19 cellular contexts compared by ENCODE assay signal in genomic region chr11:78361228-78361627, GRCh38. TPM values are rescaled to one million over a fixed set of nuclear protein-coding genes. Genes with fewer than 3 reads are reported as not detected.
DNase-seq lines count a peak whose midpoint lies in the region; ATAC-seq, FAIRE-seq and TF ChIP-seq lines count a peak whose summit lies in the region.
"Had no signal": no experiment of that assay in that cellular context is flagged by ENCODE, and none has a peak within 500 bp of the region (broad histone marks: within the 10 kb centered on the region; RNA-seq: fewer than 3 reads in every experiment).

No MANE protein-coding gene starts in this region.

- POLR2A ChIA-PET in K562 (lab: Yijun Ruan, JAX): interaction anchor here (1.4 kb wide), 2 partner anchors 10 to 19 kb away, joined by 3 read pairs; no protein-coding TSS in a partner anchor

- H3K9me3 ChIP-seq in K562 (replicated peaks; ENCODE audit: control insufficient read depth, insufficient read depth, low read depth, low read length): no peaks in the 10 kb centered on the region
- H3K9me3 ChIP-seq in trophoblast cell (ENCODE audit: insufficient read depth, low read depth, low read length): no peaks in the 10 kb centered on the region

- WGBS in K562 (ENCODE audit: insufficient coverage, low coverage, missing lambda C conversion rate): 23% methylated on average over 2 of the region's 2 CpGs
- no CpG with 5 or more reads among the region's 2 CpGs for WGBS in trophoblast cell (ENCODE audit: extremely low coverage, insufficient coverage, insufficient read length)

- no peaks in the 10 kb centered on the region for H3K9me1 ChIP-seq in K562 (ENCODE audit: control insufficient read depth, insufficient read depth, low read length)

- H3K79me1 ChIP-seq in trophoblast cell (ENCODE audit: low read length): peaks cover 3% of the 10 kb centered on the region

- H3K27me3 ChIP-seq in K562 (ENCODE audit: control insufficient read depth in 2 of 2, insufficient read depth in 2 of 2, low read length in 2 of 2) (no peaks in the 10 kb centered on the region), trophoblast cell (ENCODE audit: insufficient read depth, low read length) (no peaks in the 10 kb centered on the region)

- H3K36me3 ChIP-seq in K562 (ENCODE audit: control insufficient read depth, insufficient read depth, low read length): no peaks in the 10 kb centered on the region
- H3K36me3 ChIP-seq in trophoblast cell (ENCODE audit: control insufficient read depth in 1 of 2, insufficient read depth in 2 of 2, low read length in 2 of 2): no peaks in the 10 kb centered on the region

- no peak for TF ChIP-seq POLR2A in K562 (conservative IDR thresholded peaks at IDR 0.05)

- intact Hi-C loops in K562 (cut with micrococcal nuclease): no loop called here

- H3K23ac ChIP-seq in trophoblast cell (ENCODE audit: low read length): no peak overlapping the region

- no peak overlapping the region for H4K8ac ChIP-seq in trophoblast cell (ENCODE audit: low read depth, low read length)

- BruUV-seq in K562 (replicated peaks; lab: Mats Ljungman, UMichigan): no TSS peak

- no peak overlapping the region for H2AK5ac ChIP-seq in trophoblast cell (ENCODE audit: low read length)

- H2BK12ac ChIP-seq in trophoblast cell (ENCODE audit: low read length): no peak overlapping the region

- CTCF ChIA-PET in K562 (lab: Yijun Ruan, JAX; ENCODE audit: low intra/inter-chr PET ratio): interaction anchor here (0.6 kb wide), 1 partner anchor 13 kb away, joined by 3 read pairs; no protein-coding TSS in a partner anchor

- H3K27ac ChIP-seq in K562 (ENCODE audit: extremely low read depth, low read depth, low read length) (no peak overlapping the region), trophoblast cell (ENCODE audit: low read depth, low read length) (no peak overlapping the region)
- H3K27ac ChIP-seq: GM23248 had no signal

- H2BK120ac ChIP-seq in trophoblast cell (ENCODE audit: insufficient read depth, low read length, poor library complexity): no peak overlapping the region

- no peak for TF ChIP-seq RAD21 in Ishikawa (IDR thresholded peaks at IDR 0.05; ENCODE audit: low read depth)
- TF ChIP-seq RAD21 in K562 (CRISPR knock-in tag; conservative IDR thresholded peaks at IDR 0.05 in 1 of 2, IDR thresholded peaks at IDR 0.05 in 1 of 2): no peak

- H4K12ac ChIP-seq in trophoblast cell (ENCODE audit: low read depth, low read length): no peak overlapping the region

- H4K20me1 ChIP-seq in K562 (replicated peaks; ENCODE audit: control insufficient read depth, insufficient read depth, low read length): no peaks in the 10 kb centered on the region

- H3K4me3 ChIP-seq in K562 (no peak overlapping the region), trophoblast cell (ENCODE audit: low read depth, low read length) (no peak overlapping the region)
- H3K4me3 ChIP-seq: GM23248 had no signal

- ATAC-seq in K562: no peak

- H2AFZ ChIP-seq in K562 (ENCODE audit: low read depth, low read length) (no peak overlapping the region), trophoblast cell (ENCODE audit: insufficient read depth, low read length, poor library complexity) (no peak overlapping the region)
- H2AFZ ChIP-seq: GM23248 had no signal

- no peak overlapping the region for H4K91ac ChIP-seq in trophoblast cell (ENCODE audit: low read depth, low read length)

- H3K79me2 ChIP-seq in K562 (ENCODE audit: control insufficient read depth, insufficient read depth, low read length) (peaks cover 69% of the 10 kb centered on the region), trophoblast cell (ENCODE audit: control insufficient read depth, insufficient read depth, low read length, poor library complexity) (peaks cover 5% of the 10 kb centered on the region)

- H3K9ac ChIP-seq in K562 (ENCODE audit: insufficient read depth in 1 of 2, low read depth in 2 of 2, low read length in 2 of 2): no peak overlapping the region
- H3K9ac ChIP-seq in trophoblast cell (ENCODE audit: low read length): no peak overlapping the region
- H3K9ac ChIP-seq: GM23248 had no signal

- peak overlapping the region; percentile 86 for H3K4ac ChIP-seq in trophoblast cell (ENCODE audit: low read depth, low read length)

- no peak for DNase-seq in K562 (ENCODE audit: extremely low read depth in 1 of 4, low spot score in 3 of 4)
- no peak for DNase-seq in trophoblast cell
- no peak for DNase-seq in NCI-H2029 (lab: John Stamatoyannopoulos, UW)
- DNase-seq in EL: no peak
- no peak for DNase-seq in G401 (ENCODE audit: low spot score)
- DNase-seq: C1 segment of cervical spinal cord; Calu3; CD4-positive, alpha-beta memory T cell; COR-L47; DMS53; DMS79 treated with DMSO at 0.1 percent for 48 hours; GF-D8; GM23248; H7; HCEC 1CT had no signal

- no peak overlapping the region for H2BK5ac ChIP-seq in trophoblast cell (ENCODE audit: low read depth, low read length, poor library complexity)

- in situ Hi-C loops in K562 (cut with MboI): no loop called here
- in situ Hi-C loops in G401 (cut with HindIII; ENCODE audit: low sequenced_read_pairs): no loop called here

- no peak for TF ChIP-seq CTCF in K562 (IDR thresholded peaks at IDR 0.05 in 2 of 3, conservative IDR thresholded peaks at IDR 0.05 in 1 of 3; ENCODE audit: insufficient read depth in 2 of 3, low read depth in 1 of 3, low read length in 3 of 3)

- no peak overlapping the region for H3K18ac ChIP-seq in trophoblast cell (ENCODE audit: low read length)

- H3K14ac ChIP-seq in trophoblast cell (ENCODE audit: low read length): no peak overlapping the region

- H3K4me1 ChIP-seq in K562 (replicated peaks in 1 of 2; ENCODE audit: control insufficient read depth in 2 of 2, insufficient read depth in 2 of 2, low read length in 2 of 2): peaks cover 0 to 3% of the 10 kb centered on the region in 2 experiments; a peak in 2 of 5 replicates
- H3K4me1 ChIP-seq in trophoblast cell (ENCODE audit: control insufficient read depth in 1 of 2, insufficient read depth in 2 of 2, low read length in 2 of 2): peaks cover 6 to 11% of the 10 kb centered on the region in 2 experiments

- H3K4me2 ChIP-seq in K562 (ENCODE audit: insufficient read depth, low read length): no peak overlapping the region
- H3K4me2 ChIP-seq in trophoblast cell (ENCODE audit: low read length): no peak overlapping the region

- FAIRE-seq in K562 (lab: Jason Lieb, UNC): no peak
- FAIRE-seq: GM12891, GM18507, H1 had no signal

- TF ChIP-seq EP300 in Ishikawa (IDR thresholded peaks at IDR 0.05; ENCODE audit: borderline replicate concordance) (no peak), K562 (IDR thresholded peaks at IDR 0.05; ENCODE audit: low read length) (no peak)

TF ChIP-seq in Ishikawa, 13 proteins besides CTCF, POLR2A, EP300 and RAD21:
- TF ChIP-seq CREB1 (IDR thresholded peaks at IDR 0.05; ENCODE audit: low read depth) (no peak), EGR1 (IDR thresholded peaks at IDR 0.05) (peak; percentile 56), YY1 (IDR thresholded peaks at IDR 0.05; ENCODE audit: low read depth) (no peak)

TF ChIP-seq in K562, 482 proteins besides CTCF, POLR2A, EP300 and RAD21:
- TF ChIP-seq SRF (CRISPR knock-in tag; IDR thresholded peaks at IDR 0.05) (no peak), EGR1 (conservative IDR thresholded peaks at IDR 0.05) (peak; percentile 66)

RNA-seq across cellular contexts. Expression of gene GAB2, which starts 56.4 kb away (rescaled TPM):
- total RNA-seq in K562 (2011; cell fraction: chromatin; rRNA removed; ENCODE audit: low replicate concordance): 43.7 and 72.8 TPM in 2 replicates
- total RNA-seq in K562 (2011; cell fraction: nucleolus; rRNA removed): 21.3 and 24.9 TPM in 2 replicates
- total RNA-seq in K562 (2011; cell fraction: nucleoplasm; rRNA removed): 28.6 and 29.0 TPM in 2 replicates
- 13.7 and 15.0 TPM in 2 replicates for total RNA-seq in K562 (2014; rRNA removed)
- total RNA-seq in K562 (2014; rRNA removed; fragmentation: Illumina TruSeq; extraction: Trizol): 17.6 and 18.6 TPM in 2 replicates
- 18.1 and 18.7 TPM in 2 replicates for total RNA-seq in K562 (2015; rRNA removed; fragmentation: Illumina TruSeq; extraction: Trizol)
- 25.4 and 35.2 TPM in 2 replicates for total RNA-seq in K562 (2021)
- polyA plus RNA-seq in K562 (2011; rRNA removed): 11.9 and 15.5 TPM in 2 replicates
- polyA plus RNA-seq in K562 (2011; cell fraction: cytosol; rRNA removed): 10.3 and 11.7 TPM in 2 replicates
- polyA plus RNA-seq in K562 (2011; cell fraction: nucleus; rRNA removed): 25.3 and 30.6 TPM in 2 replicates
- polyA plus RNA-seq in K562 (2012): 23.9 and 82.9 TPM in 2 replicates
- polyA plus RNA-seq in K562 (2014; fragmentation: Illumina TruSeq; extraction: Trizol): 24.7 and 25.9 TPM in 2 replicates
- 1 to 10 TPM; 2.3 to 6.5 TPM for polyA plus RNA-seq in K562 (2014; fragmentation: Nextera tagmentation; extraction: Ambion mirVana)
- polyA plus RNA-seq in K562 (2014; rRNA removed): 10.9 and 16.1 TPM in 2 replicates
- polyA minus RNA-seq in K562 (2011; rRNA and poly(A)+ RNA removed): 25.7 and 32.4 TPM in 2 replicates
- 9.1 and 16.6 TPM in 2 replicates for polyA minus RNA-seq in K562 (2011; cell fraction: cytosol; rRNA and poly(A)+ RNA removed)
- 10.6 and 19.3 TPM in 2 replicates for polyA minus RNA-seq in K562 (2011; cell fraction: nucleus; rRNA and poly(A)+ RNA removed)
- polyA plus RNA-seq in trophoblast cell (2013): 105 and 110 TPM in 2 replicates
- total RNA-seq in G401 (2014; rRNA removed; shearing (Covaris generic)): 11.7 and 13.9 TPM in 2 replicates
